25 cellular contexts compared by ENCODE assay signal in the genomic region with DNA sequence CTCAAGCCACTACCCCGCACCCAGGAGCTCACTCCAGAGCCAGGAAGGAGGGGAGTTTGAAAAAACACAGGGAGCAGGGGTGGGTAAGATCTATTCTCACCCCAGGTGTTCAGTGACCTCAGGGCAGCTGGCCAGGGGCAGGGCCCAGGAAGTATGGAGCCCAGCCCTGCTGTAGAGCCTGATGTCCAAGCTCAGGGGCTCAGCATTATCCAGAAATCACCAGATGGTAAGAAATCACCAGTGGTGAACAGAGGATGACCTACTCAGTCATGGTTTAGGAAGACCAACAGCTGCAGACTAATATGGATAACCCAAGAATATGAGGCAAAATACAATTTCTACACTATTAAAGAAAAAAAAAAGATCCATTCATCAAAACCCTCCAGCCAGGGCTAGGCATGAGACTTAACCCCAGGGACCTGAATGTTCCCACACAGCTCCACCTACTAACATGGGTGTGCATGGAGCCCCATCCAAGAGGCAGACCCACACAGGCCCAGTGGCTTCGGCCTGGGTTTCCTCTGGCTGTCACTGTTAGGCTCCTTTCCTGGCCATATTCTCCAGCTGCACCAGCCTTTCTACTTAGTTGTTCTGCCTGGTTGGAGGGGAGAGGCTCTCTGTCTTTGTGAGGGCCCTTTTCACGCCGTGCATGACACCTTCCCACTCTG.
A peak's percentile ranks its signal among the peaks of the same experiment; 100 is the strongest.
DNase-seq lines count a peak whose midpoint lies in the region; ATAC-seq, FAIRE-seq and TF ChIP-seq lines count a peak whose summit lies in the region.
"Had no signal": no experiment of that assay in that cellular context is flagged by ENCODE, and none has a peak within 500 bp of the region (broad histone marks: within the 10 kb centered on the region; RNA-seq: fewer than 3 reads in every experiment).

No MANE protein-coding gene starts in this region.

- peak; percentile 23 for FAIRE-seq in GM12891 (lab: Jason Lieb, UNC)
- FAIRE-seq: D721Med, G401.6 had no signal

- H3K4me3 ChIP-seq in left ventricle myocardium inferior: no peak overlapping the region
- no peak overlapping the region for H3K4me3 ChIP-seq in skeletal muscle tissue (ENCODE audit: low read length in 3 of 3)
- H3K4me3 ChIP-seq: GM23248 had no signal

- no peak overlapping the region for H3K27ac ChIP-seq in left ventricle myocardium inferior (replicated peaks)
- H3K27ac ChIP-seq in skeletal muscle tissue (ENCODE audit: low read depth, low read length): peak overlapping the region; percentile 32
- H3K27ac ChIP-seq: 22Rv1, GM23248 had no signal

- H3K36me3 ChIP-seq in left ventricle myocardium inferior (no peaks in the 10 kb centered on the region), skeletal muscle tissue (ENCODE audit: control insufficient read depth in 3 of 3, insufficient read depth in 3 of 3, low read length in 3 of 3) (no peaks in the 10 kb centered on the region)
- H3K36me3 ChIP-seq: BE2C had no signal

- H3K9me3 ChIP-seq in left ventricle myocardium inferior (replicated peaks) (no peaks in the 10 kb centered on the region), skeletal muscle tissue (ENCODE audit: control insufficient read depth in 3 of 3, low read length in 3 of 3) (no peaks in the 10 kb centered on the region)
- H3K9me3 ChIP-seq: BE2C had no signal

- H3K9ac ChIP-seq in skeletal muscle tissue (ENCODE audit: low read depth in 1 of 3, low read length in 3 of 3): no peak overlapping the region
- H3K9ac ChIP-seq: GM23248 had no signal

- no peak for DNase-seq in Right ventricle myocardium inferior (ENCODE audit: missing footprints)
- DNase-seq in left ventricle myocardium inferior: no peak
- DNase-seq in GM12891 (ENCODE audit: insufficient read length, low spot score): no peak
- no peak for DNase-seq in left ventricle myocardium superior
- DNase-seq in kidney tubule cell (ENCODE audit: low spot score): no peak
- DNase-seq: ACHN; BE2C; CD4-positive, CD25-positive, alpha-beta regulatory T cell; GM23248; H9; IMR-90; KG1; MM.1S; NCI-H1048; NCI-H1694; NCI-H2029 treated with DMSO at 0.1 percent for 48 hours; NCI-H446 treated with DMSO at 0.1 percent for 48 hours; NCI-H526 treated with DMSO at 0.1 percent for 48 hours had no signal

- no peak for TF ChIP-seq CTCF in left ventricle myocardium inferior (IDR thresholded peaks at IDR 0.05; ENCODE audit: borderline replicate concordance)

- peaks cover 33% of the 10 kb centered on the region for H3K4me1 ChIP-seq in left ventricle myocardium inferior
- H3K4me1 ChIP-seq in skeletal muscle tissue (ENCODE audit: control insufficient read depth in 3 of 3, insufficient read depth in 3 of 3, low read length in 3 of 3): peaks cover 27 to 54% (median 29%) of the 10 kb centered on the region in 3 donors

- intact Hi-C loops in Right ventricle myocardium inferior (cut with DNase I) (no loop called here), left ventricle myocardium inferior (cut with micrococcal nuclease) (no loop called here), left ventricle myocardium superior (cut with micrococcal nuclease) (no loop called here)

- H3K27me3 ChIP-seq in left ventricle myocardium inferior (ENCODE audit: low read depth) (peaks cover 8% of the 10 kb centered on the region), skeletal muscle tissue (ENCODE audit: control insufficient read depth in 3 of 3, insufficient read depth in 3 of 3, low read length in 3 of 3) (no peaks in the 10 kb centered on the region)
- H3K27me3 ChIP-seq: BE2C had no signal

- ATAC-seq in Right ventricle myocardium inferior (peak; percentile 55), left ventricle myocardium superior (peak; percentile 73), HG03432 (IDR thresholded peaks at IDR 0.05; ENCODE audit: unreplicated experiment) (no peak)
- ATAC-seq: Panc1, SK-N-SH treated with all-trans-retinoic acid at 6 μM for 48 hours had no signal

- TF ChIP-seq POLR2A in GM12891 (IDR thresholded peaks at IDR 0.05; ENCODE audit: low read depth, low read length): no peak

TF ChIP-seq in GM12891, 5 proteins besides CTCF, POLR2A, EP300 and RAD21:
- TF ChIP-seq POLR2AphosphoS5 (IDR thresholded peaks at IDR 0.05; ENCODE audit: low read depth, low read length) (no peak), PAX5 (IDR thresholded peaks at IDR 0.05; ENCODE audit: insufficient read depth, low read length, severe bottlenecking) (no peak), SPI1 (IDR thresholded peaks at IDR 0.05; ENCODE audit: low read depth, low read length) (no peak), POU2F2 (IDR thresholded peaks at IDR 0.05; ENCODE audit: low read depth, low read length) (no peak), TAF1 (IDR thresholded peaks at IDR 0.05; ENCODE audit: low read depth, low read length) (no peak)
